In the genomic region with DNA sequence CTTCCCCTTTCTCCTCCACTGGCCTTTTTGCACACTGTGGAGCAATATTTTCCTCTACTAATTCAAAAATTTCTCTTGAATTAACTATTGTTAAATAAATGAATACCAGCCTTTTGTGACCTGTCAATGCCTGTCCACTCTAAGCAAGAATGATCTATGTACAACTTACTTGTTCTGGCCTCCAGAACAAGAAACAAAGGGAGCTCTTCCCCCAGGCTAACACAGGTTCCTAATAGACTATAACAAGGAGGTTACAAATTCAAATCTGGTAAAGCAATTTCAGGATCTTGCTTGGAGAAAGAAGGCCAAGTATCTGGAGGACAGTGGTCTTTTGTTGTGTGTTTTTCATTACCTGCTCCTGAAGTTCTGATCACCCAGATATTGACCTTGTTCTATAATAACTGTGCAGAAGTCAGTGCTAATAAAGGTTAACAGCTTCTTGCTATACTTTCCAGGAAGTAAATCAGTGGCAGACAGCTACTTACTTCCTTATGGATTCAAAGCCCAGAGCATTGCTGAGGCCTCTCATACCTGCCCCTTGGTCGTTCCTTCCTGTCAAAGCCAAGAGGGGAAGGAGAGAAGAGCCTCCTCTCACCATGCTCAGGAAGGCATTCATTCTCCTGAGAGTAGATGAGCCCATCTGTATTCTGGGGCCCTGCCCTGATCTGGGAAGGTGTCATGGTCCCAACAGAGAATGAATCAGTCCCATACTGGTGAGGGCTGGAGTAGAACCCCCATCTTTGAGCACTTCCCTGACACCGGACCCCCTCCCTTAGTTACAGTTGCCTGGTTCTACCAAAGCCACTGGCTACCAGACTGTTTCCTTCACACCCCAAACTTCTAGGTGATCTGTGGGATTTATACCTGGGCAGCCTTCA, we compare ENCODE assay signal across 1 cellular context.
TF ChIP-seq lines count a peak whose summit lies in the region.

No MANE protein-coding gene starts in this region.

TF ChIP-seq in GM23338, 12 proteins besides CTCF, POLR2A, EP300 and RAD21 (continued from another document):
- TF ChIP-seq, protein P1, sequence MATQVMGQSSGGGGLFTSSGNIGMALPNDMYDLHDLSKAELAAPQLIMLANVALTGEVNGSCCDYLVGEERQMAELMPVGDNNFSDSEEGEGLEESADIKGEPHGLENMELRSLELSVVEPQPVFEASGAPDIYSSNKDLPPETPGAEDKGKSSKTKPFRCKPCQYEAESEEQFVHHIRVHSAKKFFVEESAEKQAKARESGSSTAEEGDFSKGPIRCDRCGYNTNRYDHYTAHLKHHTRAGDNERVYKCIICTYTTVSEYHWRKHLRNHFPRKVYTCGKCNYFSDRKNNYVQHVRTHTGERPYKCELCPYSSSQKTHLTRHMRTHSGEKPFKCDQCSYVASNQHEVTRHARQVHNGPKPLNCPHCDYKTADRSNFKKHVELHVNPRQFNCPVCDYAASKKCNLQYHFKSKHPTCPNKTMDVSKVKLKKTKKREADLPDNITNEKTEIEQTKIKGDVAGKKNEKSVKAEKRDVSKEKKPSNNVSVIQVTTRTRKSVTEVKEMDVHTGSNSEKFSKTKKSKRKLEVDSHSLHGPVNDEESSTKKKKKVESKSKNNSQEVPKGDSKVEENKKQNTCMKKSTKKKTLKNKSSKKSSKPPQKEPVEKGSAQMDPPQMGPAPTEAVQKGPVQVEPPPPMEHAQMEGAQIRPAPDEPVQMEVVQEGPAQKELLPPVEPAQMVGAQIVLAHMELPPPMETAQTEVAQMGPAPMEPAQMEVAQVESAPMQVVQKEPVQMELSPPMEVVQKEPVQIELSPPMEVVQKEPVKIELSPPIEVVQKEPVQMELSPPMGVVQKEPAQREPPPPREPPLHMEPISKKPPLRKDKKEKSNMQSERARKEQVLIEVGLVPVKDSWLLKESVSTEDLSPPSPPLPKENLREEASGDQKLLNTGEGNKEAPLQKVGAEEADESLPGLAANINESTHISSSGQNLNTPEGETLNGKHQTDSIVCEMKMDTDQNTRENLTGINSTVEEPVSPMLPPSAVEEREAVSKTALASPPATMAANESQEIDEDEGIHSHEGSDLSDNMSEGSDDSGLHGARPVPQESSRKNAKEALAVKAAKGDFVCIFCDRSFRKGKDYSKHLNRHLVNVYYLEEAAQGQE (IDR thresholded peaks at IDR 0.05; ENCODE audit: unreplicated experiment) = no peak
